Comparison of ENCODE assay signal across 19 cellular contexts in genomic region chr9:72874344-72874743, GRCh38.
A peak's percentile ranks its signal among the peaks of the same experiment; 100 is the strongest.
DNase-seq lines count a peak whose midpoint lies in the region; ATAC-seq, FAIRE-seq and TF ChIP-seq lines count a peak whose summit lies in the region.
"Had no signal": no experiment of that assay in that cellular context is flagged by ENCODE, and none has a peak within 500 bp of the region (broad histone marks: within the 10 kb centered on the region; RNA-seq: fewer than 3 reads in every experiment).

No MANE protein-coding gene starts in this region.

- peak; percentile 61 for FAIRE-seq in H54 (lab: Jason Lieb, UNC)
- FAIRE-seq: GM12878, H1 had no signal

- intact Hi-C loops in ascending aorta (cut with DNase I): loop anchor here (5.0 kb wide), 1 partner anchor 208 kb away; no protein-coding TSS in a partner anchor

- DNase-seq in H54 (ENCODE audit: insufficient read length, low spot score) (no peak), ascending aorta (ENCODE audit: low spot score in 2 of 2) (no peak), osteoblast (ENCODE audit: insufficient read length, low spot score, missing footprints) (no peak), anterior cingulate cortex (lab: John Stamatoyannopoulos, UW) (no peak)
- DNase-seq: ACHN; BE2C; C1 segment of cervical spinal cord; CD4-positive, CD25-positive, alpha-beta regulatory T cell; CD8-positive, alpha-beta memory T cell; COR-L47; DMS 273 treated with DMSO at 0.1 percent for 48 hours; DMS53; DND-41; EL; HCEC 1CT had no signal

- H3K27ac ChIP-seq in ascending aorta: peak overlapping the region; percentile 19 to 26
- no peak overlapping the region for H3K27ac ChIP-seq in osteoblast (ENCODE audit: low read depth, low read length)

- no peaks in the 10 kb centered on the region for H4K20me1 ChIP-seq in osteoblast (ENCODE audit: insufficient read depth, low read length)

- no peak for TF ChIP-seq CTCF in ascending aorta (IDR thresholded peaks at IDR 0.05)
- no peak for TF ChIP-seq CTCF in osteoblast (IDR thresholded peaks at IDR 0.05; ENCODE audit: extremely low read depth, low read depth, low read length)

- H3K27me3 ChIP-seq in ascending aorta: no peaks in the 10 kb centered on the region
- no peaks in the 10 kb centered on the region for H3K27me3 ChIP-seq in osteoblast (ENCODE audit: insufficient read depth, low read length)
- H3K27me3 ChIP-seq: BE2C had no signal

- H3K9me3 ChIP-seq in ascending aorta (no peaks in the 10 kb centered on the region), osteoblast (ENCODE audit: low read depth, low read length) (no peaks in the 10 kb centered on the region)
- H3K9me3 ChIP-seq: BE2C had no signal

- ATAC-seq in GM21723 (IDR thresholded peaks at IDR 0.05; ENCODE audit: unreplicated experiment): no peak
- ATAC-seq in GM21786 (IDR thresholded peaks at IDR 0.05; ENCODE audit: unreplicated experiment): no peak
- ATAC-seq: GM12878 had no signal

- peak overlapping the region; percentile 10 for H2AFZ ChIP-seq in osteoblast (ENCODE audit: low read length)

- no peak for TF ChIP-seq POLR2A in H54 (IDR thresholded peaks at IDR 0.05; ENCODE audit: low read depth, low read length)

- H3K4me3 ChIP-seq in ascending aorta (no peak overlapping the region), osteoblast (ENCODE audit: insufficient read depth, low read length) (no peak overlapping the region)
- H3K4me3 ChIP-seq: GM12878 had no signal

- no peaks in the 10 kb centered on the region for H3K79me2 ChIP-seq in osteoblast (ENCODE audit: insufficient read depth, low read length)

- H3K4me1 ChIP-seq in ascending aorta: peaks cover 3 to 29% of the 10 kb centered on the region in 2 donors
- H3K4me1 ChIP-seq in osteoblast (ENCODE audit: insufficient read depth, low read length): peaks cover 2% of the 10 kb centered on the region
- H3K4me1 ChIP-seq: BE2C had no signal

- no peaks in the 10 kb centered on the region for H3K36me3 ChIP-seq in ascending aorta
- no peaks in the 10 kb centered on the region for H3K36me3 ChIP-seq in osteoblast (ENCODE audit: insufficient read depth, low read length)
- H3K36me3 ChIP-seq: BE2C had no signal

- no peak overlapping the region for H3K4me2 ChIP-seq in osteoblast (ENCODE audit: insufficient read depth, low read length)
